14 cellular contexts compared by ENCODE assay signal in genomic region chr6:128303870-128304269, GRCh38.
"Had no signal": no experiment of that assay in that cellular context is flagged by ENCODE, and none has a peak within 500 bp of the region (broad histone marks: within the 10 kb centered on the region; RNA-seq: fewer than 3 reads in every experiment).

No MANE protein-coding gene starts in this region.

- ATAC-seq: activated CD4-positive, alpha-beta T cell treated with anti-CD3 and anti-CD28 coated beads for 36 hours; effector memory CD8-positive, alpha-beta T cell; heart left ventricle; left ventricle myocardium superior; WTC11 had no signal

- DNase-seq: activated CD4-positive, alpha-beta T cell treated with anti-CD3 and anti-CD28 coated beads for 36 hours; activated CD4-positive, alpha-beta T cell treated with anti-CD3 and anti-CD28 coated beads, Interleukin-2, amount 50 U/mL, for 48 hours; activated T-cell treated with anti-CD3 and anti-CD28 coated beads for 4 hours; amygdala; effector memory CD8-positive, alpha-beta T cell; esophagus squamous epithelium; foreskin melanocyte; heart left ventricle; left ventricle myocardium superior; nephron progenitor cell; small intestine; stimulated activated CD4-positive, alpha-beta T cell treated with anti-CD3 and anti-CD28 coated beads, Interleukin-15, amount 100 ng/mL, for 24 hours; stimulated activated CD4-positive, alpha-beta T cell treated with anti-CD3 and anti-CD28 coated beads, Interleukin-2, amount 100 ng/mL, for 48 hours had no signal
